8 cellular contexts compared by ENCODE assay signal in genomic region chr1:9615316-9616063, GRCh38. TPM values are rescaled to one million over a fixed set of nuclear protein-coding genes. Genes with fewer than 3 reads are reported as not detected.
A peak's percentile ranks its signal among the peaks of the same experiment; 100 is the strongest.
DNase-seq lines count a peak whose midpoint lies in the region; ATAC-seq, FAIRE-seq and TF ChIP-seq lines count a peak whose summit lies in the region.

No MANE protein-coding gene starts in this region.

- CTCF ChIA-PET in HEK293T (lab: Yijun Ruan, JAX): interaction anchor here (0.6 to 1.2 kb wide), 10 partner anchors 8 to 583 kb away, joined by 3 to 5 read pairs (median 4); no protein-coding TSS in a partner anchor

- peak; percentile 76 for ATAC-seq in stimulated activated effector memory CD8-positive, alpha-beta T cell treated with anti-CD3 and anti-CD28 coated beads, Interleukin-12 subunit alpha, Interleukin-12 subunit beta, amount 100 ng/mL, for 72 hours
- ATAC-seq in GM18870 (IDR thresholded peaks at IDR 0.05; ENCODE audit: unreplicated experiment): no peak

- H2AFZ ChIP-seq in astrocyte (ENCODE audit: low read depth, low read length): no peak overlapping the region

- no peaks in the 10 kb centered on the region for H3K36me3 ChIP-seq in astrocyte (ENCODE audit: insufficient read depth, low read length)

- no peak overlapping the region for H3K4me3 ChIP-seq in astrocyte (ENCODE audit: insufficient read depth, low read depth, low read length)

- FAIRE-seq in astrocyte (lab: Jason Lieb, UNC): no peak

- H3K27ac Mint-ChIP-seq in astrocyte (ENCODE audit: unreplicated experiment): no peak overlapping the region
- H3K27ac Mint-ChIP-seq in stimulated activated effector memory CD8-positive, alpha-beta T cell treated with anti-CD3 and anti-CD28 coated beads, Interleukin-12 subunit alpha, Interleukin-12 subunit beta, amount 100 ng/mL, for 72 hours: no peak overlapping the region

- peaks cover 1% of the 10 kb centered on the region for H3K4me1 Mint-ChIP-seq in astrocyte (ENCODE audit: low read depth, unreplicated experiment)
- H3K4me1 Mint-ChIP-seq in stimulated activated effector memory CD8-positive, alpha-beta T cell treated with anti-CD3 and anti-CD28 coated beads, Interleukin-12 subunit alpha, Interleukin-12 subunit beta, amount 100 ng/mL, for 72 hours: no peaks in the 10 kb centered on the region

- no peaks in the 10 kb centered on the region for H3K4me1 ChIP-seq in astrocyte (ENCODE audit: insufficient read depth, low read length)

- H3K27ac ChIP-seq in astrocyte (ENCODE audit: low read depth, low read length): no peak overlapping the region

- H3K79me2 ChIP-seq in astrocyte (ENCODE audit: insufficient read depth, low read length): no peaks in the 10 kb centered on the region

- no peak overlapping the region for H3K4me2 ChIP-seq in astrocyte (ENCODE audit: low read length)

- DNase-seq in CMK (ENCODE audit: low read depth) (peak; percentile 54), HEK293T (ENCODE audit: extremely low spot score) (peak; percentile 62), SW480 (ENCODE audit: low spot score) (peak; percentile 26), astrocyte (ENCODE audit: low read depth) (peak; percentile 9), islet precursor cell (peak; percentile 78), middle frontal gyrus (ENCODE audit: extremely low spot score, low spot score) (no peak)
- DNase-seq in stimulated activated effector memory CD8-positive, alpha-beta T cell treated with anti-CD3 and anti-CD28 coated beads, Interleukin-12 subunit alpha, Interleukin-12 subunit beta, amount 100 ng/mL, for 72 hours (ENCODE audit: low spot score in 2 of 2): peak in 1 of 2 donors; percentile 68

- H3K4me3 Mint-ChIP-seq in astrocyte (ENCODE audit: unreplicated experiment): no peak overlapping the region
- H3K4me3 Mint-ChIP-seq in stimulated activated effector memory CD8-positive, alpha-beta T cell treated with anti-CD3 and anti-CD28 coated beads, Interleukin-12 subunit alpha, Interleukin-12 subunit beta, amount 100 ng/mL, for 72 hours: no peak overlapping the region

- H3K27me3 ChIP-seq in astrocyte (ENCODE audit: insufficient read depth, low read length): no peaks in the 10 kb centered on the region

- H4K20me1 ChIP-seq in astrocyte (ENCODE audit: insufficient read depth, low read length): no peaks in the 10 kb centered on the region

- no peaks in the 10 kb centered on the region for H3K9me3 ChIP-seq in astrocyte (ENCODE audit: insufficient read depth, low read depth, low read length)

- peaks cover 11% of the 10 kb centered on the region for H3K27me3 Mint-ChIP-seq in astrocyte (ENCODE audit: low read depth, unreplicated experiment)

- peaks cover 3% of the 10 kb centered on the region for H3K36me3 Mint-ChIP-seq in astrocyte (ENCODE audit: low read depth, unreplicated experiment)
- H3K36me3 Mint-ChIP-seq in stimulated activated effector memory CD8-positive, alpha-beta T cell treated with anti-CD3 and anti-CD28 coated beads, Interleukin-12 subunit alpha, Interleukin-12 subunit beta, amount 100 ng/mL, for 72 hours: no peaks in the 10 kb centered on the region

- POLR2A ChIA-PET in HEK293T (lab: Yijun Ruan, JAX): no interaction called here

- H3K9me3 Mint-ChIP-seq in astrocyte (ENCODE audit: unreplicated experiment): no peaks in the 10 kb centered on the region
- H3K9me3 Mint-ChIP-seq in stimulated activated effector memory CD8-positive, alpha-beta T cell treated with anti-CD3 and anti-CD28 coated beads, Interleukin-12 subunit alpha, Interleukin-12 subunit beta, amount 100 ng/mL, for 72 hours: no peaks in the 10 kb centered on the region

- no peak overlapping the region for H3K9ac ChIP-seq in astrocyte (ENCODE audit: low read length)

- peak; percentile 61 for TF ChIP-seq CTCF in astrocyte (IDR thresholded peaks at IDR 0.05; ENCODE audit: insufficient read depth, low read depth, low read length)

TF ChIP-seq in HEK293T, 16 proteins besides CTCF, POLR2A, EP300 and RAD21:
- TF ChIP-seq SP1 (IDR thresholded peaks at IDR 0.05) (no peak), HDGF (IDR thresholded peaks at IDR 0.05; ENCODE audit: borderline replicate concordance) (no peak), FOXM1 (IDR thresholded peaks at IDR 0.05; ENCODE audit: borderline replicate concordance) (no peak), LEF1 (IDR thresholded peaks at IDR 0.05; ENCODE audit: borderline replicate concordance) (no peak), ZNF384 (IDR thresholded peaks at IDR 0.05) (no peak), ELF4 (IDR thresholded peaks at IDR 0.05) (no peak), CTBP1 (IDR thresholded peaks at IDR 0.05; ENCODE audit: borderline replicate concordance) (no peak), PKNOX1 (IDR thresholded peaks at IDR 0.05) (no peak), TARDBP (IDR thresholded peaks at IDR 0.05) (no peak), BHLHE40 (IDR thresholded peaks at IDR 0.05; ENCODE audit: borderline replicate concordance) (no peak), L3MBTL2 (conservative IDR thresholded peaks at IDR 0.05) (no peak), FOXK2 (IDR thresholded peaks at IDR 0.05) (no peak), NFRKB (IDR thresholded peaks at IDR 0.05) (no peak), ARNT (IDR thresholded peaks at IDR 0.05) (no peak), FOXA1 (IDR thresholded peaks at IDR 0.05) (no peak), SUZ12 (IDR thresholded peaks at IDR 0.05) (no peak)

RNA-seq across cellular contexts. Expression of gene TMEM201, which starts 26.8 kb away (rescaled TPM):
- 10.0 and 10.9 TPM in 2 replicates for total RNA-seq in astrocyte

RNA-seq across cellular contexts. Expression of gene PIK3CD, which starts 36.0 kb away (rescaled TPM):
- total RNA-seq in astrocyte: 25.9 and 29.5 TPM in 2 replicates
